15 cellular contexts compared by ENCODE assay signal in genomic region chr2:240217431-240218301, GRCh38.
DNase-seq lines count a peak whose midpoint lies in the region; TF ChIP-seq lines count a peak whose summit lies in the region.
"Had no signal": no experiment of that assay in that cellular context is flagged by ENCODE, and none has a peak within 500 bp of the region (broad histone marks: within the 10 kb centered on the region; RNA-seq: fewer than 3 reads in every experiment).

No MANE protein-coding gene starts in this region.

- H3K27ac ChIP-seq in trophoblast cell (ENCODE audit: low read depth, low read length): no peak overlapping the region
- no peak overlapping the region for H3K27ac ChIP-seq in mesendoderm (ENCODE audit: low read depth, low read length)
- H3K27ac ChIP-seq: cardiac muscle cell, epithelial cell of prostate, thoracic aorta had no signal

- no peak overlapping the region for H2BK12ac ChIP-seq in trophoblast cell (ENCODE audit: low read length)

- no peak for TF ChIP-seq RAD21 in Ishikawa (IDR thresholded peaks at IDR 0.05; ENCODE audit: low read depth)

- H3K56ac ChIP-seq in mesendoderm (ENCODE audit: low read length): no peak overlapping the region

- H3K18ac ChIP-seq in trophoblast cell (ENCODE audit: low read length) (no peak overlapping the region), mesendoderm (ENCODE audit: low read length) (no peak overlapping the region)

- WGBS in trophoblast cell (ENCODE audit: extremely low coverage, insufficient coverage, insufficient read length): no CpG with 5 or more reads among the region's 20 CpGs
- WGBS in mesendoderm (ENCODE audit: extremely low coverage, insufficient coverage, low lambda C conversion rate): no CpG with 5 or more reads among the region's 20 CpGs

- H4K8ac ChIP-seq in trophoblast cell (ENCODE audit: low read depth, low read length): no peak overlapping the region
- no peak overlapping the region for H4K8ac ChIP-seq in mesendoderm (ENCODE audit: low read depth, low read length)

- TF ChIP-seq EP300 in Ishikawa (IDR thresholded peaks at IDR 0.05; ENCODE audit: borderline replicate concordance): no peak

- H2BK15ac ChIP-seq in mesendoderm (replicated peaks; ENCODE audit: low read depth): no peak overlapping the region

- no peaks in the 10 kb centered on the region for H3K4me1 ChIP-seq in trophoblast cell (ENCODE audit: control insufficient read depth in 1 of 2, insufficient read depth in 2 of 2, low read length in 2 of 2)
- H3K4me1 ChIP-seq in mesendoderm (ENCODE audit: control insufficient read depth, low read depth, low read length): no peaks in the 10 kb centered on the region

- H2BK120ac ChIP-seq in trophoblast cell (ENCODE audit: insufficient read depth, low read length, poor library complexity) (no peak overlapping the region), mesendoderm (ENCODE audit: low read depth, low read length) (no peak overlapping the region)

- DNase-seq in SIG-M5 treated with dmso at 0.1 percent for 504 hours (lab: John Stamatoyannopoulos, UW; ENCODE audit: unreplicated experiment) (peak; percentile 27), SIG-M5 (lab: John Stamatoyannopoulos, UW) (no peak), trophoblast cell (no peak), mesendoderm (no peak), retina (no peak)
- peak; percentile 35 for DNase-seq in activated CD8-positive, alpha-beta memory T cell treated with anti-CD3 and anti-CD28 coated beads, Interleukin-2, amount 50 U/mL, for 48 hours
- DNase-seq in activated CD4-positive, CD25-positive, alpha-beta regulatory T cell treated with anti-CD3 and anti-CD28 coated beads, Interleukin-2, amount 50 U/mL, for 72 hours: no peak
- DNase-seq: activated CD4-positive, alpha-beta T cell treated with anti-CD3 and anti-CD28 coated beads, Interleukin-2, amount 10 ng/mL, durations not matched to agents 7 days and 5 days; KG1; NCI-H187; T-helper 1 cell had no signal

- peaks cover 6% of the 10 kb centered on the region for H3K9me3 ChIP-seq in trophoblast cell (ENCODE audit: insufficient read depth, low read depth, low read length)
- H3K9me3 ChIP-seq: thoracic aorta had no signal

- H3K4me2 ChIP-seq in trophoblast cell (ENCODE audit: low read length): no peak overlapping the region
- H3K4me2 ChIP-seq in mesendoderm (ENCODE audit: low read length): no peak overlapping the region

- no peak overlapping the region for H3K14ac ChIP-seq in trophoblast cell (ENCODE audit: low read length)

- no peak overlapping the region for H2AFZ ChIP-seq in trophoblast cell (ENCODE audit: insufficient read depth, low read length, poor library complexity)

- no peak overlapping the region for H4K5ac ChIP-seq in mesendoderm (ENCODE audit: low read length)

- no peaks in the 10 kb centered on the region for H3K79me2 ChIP-seq in trophoblast cell (ENCODE audit: control insufficient read depth, insufficient read depth, low read length, poor library complexity)
- H3K79me2 ChIP-seq in mesendoderm (ENCODE audit: control insufficient read depth, insufficient read depth, low read length): no peaks in the 10 kb centered on the region

- H3K79me1 ChIP-seq in trophoblast cell (ENCODE audit: low read length): no peaks in the 10 kb centered on the region
- no peaks in the 10 kb centered on the region for H3K79me1 ChIP-seq in mesendoderm (ENCODE audit: low read length)

- H3K23ac ChIP-seq in trophoblast cell (ENCODE audit: low read length) (no peak overlapping the region), mesendoderm (ENCODE audit: low read length) (no peak overlapping the region)

- no peak overlapping the region for H4K12ac ChIP-seq in trophoblast cell (ENCODE audit: low read depth, low read length)

- H3K9ac ChIP-seq in trophoblast cell (ENCODE audit: low read length) (no peak overlapping the region), mesendoderm (ENCODE audit: low read length) (no peak overlapping the region)

- H2BK5ac ChIP-seq in trophoblast cell (ENCODE audit: low read depth, low read length, poor library complexity) (no peak overlapping the region), mesendoderm (ENCODE audit: low read length) (no peak overlapping the region)

- H2AK5ac ChIP-seq in trophoblast cell (ENCODE audit: low read length): no peak overlapping the region
- H2AK5ac ChIP-seq in mesendoderm (ENCODE audit: low read length): no peak overlapping the region

- H3K4ac ChIP-seq in trophoblast cell (ENCODE audit: low read depth, low read length): no peak overlapping the region
- no peak overlapping the region for H3K4ac ChIP-seq in mesendoderm (ENCODE audit: low read depth, low read length)

- H4K91ac ChIP-seq in trophoblast cell (ENCODE audit: low read depth, low read length): no peak overlapping the region

- peak overlapping the region; percentile 13 for H3K4me3 ChIP-seq in trophoblast cell (ENCODE audit: low read depth, low read length)
- H3K4me3 ChIP-seq in mesendoderm (ENCODE audit: low read length): no peak overlapping the region
- H3K4me3 ChIP-seq: cardiac muscle cell, thoracic aorta had no signal

- H3K36me3 ChIP-seq in trophoblast cell (ENCODE audit: control insufficient read depth in 1 of 2, insufficient read depth in 2 of 2, low read length in 2 of 2) (no peaks in the 10 kb centered on the region), mesendoderm (ENCODE audit: control insufficient read depth, insufficient read depth, low read length) (no peaks in the 10 kb centered on the region)
- H3K36me3 ChIP-seq: cardiac muscle cell, thoracic aorta had no signal

- H3K27me3 ChIP-seq in trophoblast cell (ENCODE audit: insufficient read depth, low read length) (no peaks in the 10 kb centered on the region), mesendoderm (ENCODE audit: insufficient read depth, low read length, poor library complexity) (no peaks in the 10 kb centered on the region)
- H3K27me3 ChIP-seq: cardiac muscle cell had no signal

TF ChIP-seq in Ishikawa, 13 proteins besides CTCF, POLR2A, EP300 and RAD21:
- TF ChIP-seq ZBTB7A (IDR thresholded peaks at IDR 0.05; ENCODE audit: low read depth) (no peak), TEAD4 (IDR thresholded peaks at IDR 0.05) (0 out of 2 replicates have a peak, but pooled peaks have one; percentile 17), EGR1 (IDR thresholded peaks at IDR 0.05) (peak; percentile 97), REST (IDR thresholded peaks at IDR 0.05; ENCODE audit: low read depth) (no peak)

Comparison
In these comparisons a context has a peak if more than half of its experiments do, and no peak if none do; other contexts are left out.
1. DNase-seq: peak in SIG-M5 treated with dmso at 0.1 percent for 504 hours (single experiment) and activated CD8-positive, alpha-beta memory T cell treated with anti-CD3 and anti-CD28 coated beads, Interleukin-2, amount 50 U/mL, for 48 hours (single experiment); none in SIG-M5 (single experiment), trophoblast cell (0 of 2), mesendoderm (single experiment), activated CD4-positive, CD25-positive, alpha-beta regulatory T cell treated with anti-CD3 and anti-CD28 coated beads, Interleukin-2, amount 50 U/mL, for 72 hours (single experiment) and retina (single experiment).